ENCODE assay signal across 23 cellular contexts in the genomic region with DNA sequence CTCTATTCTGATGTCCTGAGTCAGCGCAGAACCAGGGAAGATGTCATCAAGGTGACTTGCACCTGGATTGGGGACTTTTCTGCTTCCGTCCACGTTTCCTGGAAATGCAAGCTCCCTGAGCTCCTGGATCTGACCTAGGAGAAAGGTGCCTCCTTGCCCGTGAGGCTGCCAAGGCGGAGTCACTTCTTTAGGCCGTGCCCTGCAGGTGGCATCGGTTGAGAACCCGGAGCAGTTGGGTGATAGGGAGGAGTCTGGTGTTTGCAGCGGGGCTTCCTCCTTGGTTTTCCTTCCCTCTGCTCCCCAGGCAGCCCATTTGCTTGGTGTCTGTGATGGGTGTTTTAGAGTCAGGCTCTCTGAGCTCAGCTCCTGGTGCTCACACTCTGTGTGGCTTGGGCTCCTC. TPM values are rescaled to one million over a fixed set of nuclear protein-coding genes. Genes with fewer than 3 reads are reported as not detected.
DNase-seq lines count a peak whose midpoint lies in the region; ATAC-seq lines count a peak whose summit lies in the region.
"Had no signal": no experiment of that assay in that cellular context is flagged by ENCODE, and none has a peak within 500 bp of the region (broad histone marks: within the 10 kb centered on the region; RNA-seq: fewer than 3 reads in every experiment).

No MANE protein-coding gene starts in this region.

- no peak for ATAC-seq in activated naive CD8-positive, alpha-beta T cell treated with anti-CD3 and anti-CD28 coated beads, Interleukin-2, amount 10 ng/mL, durations not matched to agents 7 days and 5 days (ENCODE audit: low read depth)
- no peak for ATAC-seq in activated naive CD8-positive, alpha-beta T cell treated with anti-CD3 and anti-CD28 coated beads, Interleukin-2, amount 50 U/mL, for 24 hours
- no peak for ATAC-seq in Right ventricle myocardium superior (ENCODE audit: poor library complexity)
- ATAC-seq: activated T-helper 17 cell treated with anti-CD3 and anti-CD28 coated beads, Interleukin-2, amount 50 U/mL, for 72 hours; body of pancreas; natural killer cell; stimulated activated naive CD8-positive, alpha-beta T cell treated with anti-CD3 and anti-CD28 coated beads, Interleukin-15, amount 100 ng/mL, for 72 hours; T-helper 17 cell had no signal

- H3K4me1 Mint-ChIP-seq in activated naive CD8-positive, alpha-beta T cell treated with anti-CD3 and anti-CD28 coated beads, Interleukin-2, amount 10 ng/mL, durations not matched to agents 7 days and 5 days = peaks cover 26% of the 10 kb centered on the region
- peaks cover 24% of the 10 kb centered on the region for H3K4me1 Mint-ChIP-seq in activated naive CD8-positive, alpha-beta T cell treated with anti-CD3 and anti-CD28 coated beads, Interleukin-2, amount 50 U/mL, for 24 hours
- H3K4me1 Mint-ChIP-seq in dendritic cell treated with granulocyte-macrophage colony-stimulating factor and Interleukin-4, amounts not matched to agents 40 ng/mL and 50 ng/mL, for 4 days (ENCODE audit: low read depth) = peaks cover 51% of the 10 kb centered on the region

- no peaks in the 10 kb centered on the region for H3K27me3 Mint-ChIP-seq in activated naive CD8-positive, alpha-beta T cell treated with anti-CD3 and anti-CD28 coated beads, Interleukin-2, amount 10 ng/mL, durations not matched to agents 7 days and 5 days
- no peaks in the 10 kb centered on the region for H3K27me3 Mint-ChIP-seq in activated naive CD8-positive, alpha-beta T cell treated with anti-CD3 and anti-CD28 coated beads, Interleukin-2, amount 50 U/mL, for 24 hours
- no peaks in the 10 kb centered on the region for H3K27me3 Mint-ChIP-seq in dendritic cell treated with granulocyte-macrophage colony-stimulating factor and Interleukin-4, amounts not matched to agents 40 ng/mL and 50 ng/mL, for 4 days
- H3K27me3 Mint-ChIP-seq: activated CD4-positive, alpha-beta T cell treated with anti-CD3 and anti-CD28 coated beads, Interleukin-2, amount 10 ng/mL, durations not matched to agents 24 days and 14 days; activated T-helper 17 cell treated with anti-CD3 and anti-CD28 coated beads, Interleukin-2, amount 50 U/mL, for 72 hours; stimulated activated naive CD8-positive, alpha-beta T cell treated with anti-CD3 and anti-CD28 coated beads, Interleukin-15, amount 100 ng/mL, for 72 hours; T-helper 17 cell had no signal

- peak overlapping the region; percentile 56 for H3K27ac Mint-ChIP-seq in activated naive CD8-positive, alpha-beta T cell treated with anti-CD3 and anti-CD28 coated beads, Interleukin-2, amount 10 ng/mL, durations not matched to agents 7 days and 5 days
- H3K27ac Mint-ChIP-seq in activated naive CD8-positive, alpha-beta T cell treated with anti-CD3 and anti-CD28 coated beads, Interleukin-2, amount 50 U/mL, for 24 hours = no peak overlapping the region
- peak overlapping the region; percentile 50 for H3K27ac Mint-ChIP-seq in dendritic cell treated with granulocyte-macrophage colony-stimulating factor and Interleukin-4, amounts not matched to agents 40 ng/mL and 50 ng/mL, for 4 days
- H3K27ac Mint-ChIP-seq: activated CD4-positive, alpha-beta T cell treated with anti-CD3 and anti-CD28 coated beads, Interleukin-2, amount 10 ng/mL, durations not matched to agents 24 days and 14 days; activated T-helper 17 cell treated with anti-CD3 and anti-CD28 coated beads, Interleukin-2, amount 50 U/mL, for 72 hours; endodermal cell; natural killer cell; stimulated activated naive CD8-positive, alpha-beta T cell treated with anti-CD3 and anti-CD28 coated beads, Interleukin-15, amount 100 ng/mL, for 72 hours had no signal

- peak overlapping the region; percentile 81 for H3K27ac ChIP-seq in urinary bladder (ENCODE audit: low read depth)
- H3K27ac ChIP-seq: body of pancreas, ovary had no signal

- 90% methylated on average over 9 of the region's 9 CpGs for WGBS in urinary bladder

- H3K4me3 Mint-ChIP-seq in activated naive CD8-positive, alpha-beta T cell treated with anti-CD3 and anti-CD28 coated beads, Interleukin-2, amount 10 ng/mL, durations not matched to agents 7 days and 5 days = no peak overlapping the region
- no peak overlapping the region for H3K4me3 Mint-ChIP-seq in activated naive CD8-positive, alpha-beta T cell treated with anti-CD3 and anti-CD28 coated beads, Interleukin-2, amount 50 U/mL, for 24 hours
- H3K4me3 Mint-ChIP-seq in dendritic cell treated with granulocyte-macrophage colony-stimulating factor and Interleukin-4, amounts not matched to agents 40 ng/mL and 50 ng/mL, for 4 days = no peak overlapping the region
- H3K4me3 Mint-ChIP-seq: activated CD4-positive, alpha-beta T cell treated with anti-CD3 and anti-CD28 coated beads, Interleukin-2, amount 10 ng/mL, durations not matched to agents 24 days and 14 days; activated T-helper 17 cell treated with anti-CD3 and anti-CD28 coated beads, Interleukin-2, amount 50 U/mL, for 72 hours; endodermal cell; natural killer cell; stimulated activated naive CD8-positive, alpha-beta T cell treated with anti-CD3 and anti-CD28 coated beads, Interleukin-15, amount 100 ng/mL, for 72 hours; T-helper 17 cell had no signal

- H3K36me3 ChIP-seq in mucosa of stomach (ENCODE audit: control insufficient read depth, insufficient read depth, low read length) = no peaks in the 10 kb centered on the region
- H3K36me3 ChIP-seq in urinary bladder (ENCODE audit: insufficient read depth) = no peaks in the 10 kb centered on the region
- H3K36me3 ChIP-seq: ovary had no signal

- H3K9ac ChIP-seq in mucosa of stomach (ENCODE audit: low read length) = peak overlapping the region; percentile 78

- DNase-seq in activated naive CD8-positive, alpha-beta T cell treated with anti-CD3 and anti-CD28 coated beads, Interleukin-2, amount 10 ng/mL, durations not matched to agents 7 days and 5 days = no peak
- DNase-seq in activated naive CD8-positive, alpha-beta T cell treated with anti-CD3 and anti-CD28 coated beads, Interleukin-2, amount 50 U/mL, for 24 hours = no peak
- DNase-seq in SHP77 treated with DMSO at 0.1 percent for 48 hours (lab: John Stamatoyannopoulos, UW) = no peak
- DNase-seq in Right ventricle myocardium superior = no peak
- no peak for DNase-seq in effector CD8-positive, alpha-beta T cell (lab: John Stamatoyannopoulos, UW)
- DNase-seq: activated CD4-positive, alpha-beta T cell treated with anti-CD3 and anti-CD28 coated beads, Interleukin-2, amount 10 ng/mL, durations not matched to agents 24 days and 14 days; body of pancreas; endodermal cell; glutamatergic neuron; H7; mesendoderm; natural killer cell; NCI-H1930; NCI-H226; ovary; right cardiac atrium; stimulated activated naive CD8-positive, alpha-beta T cell treated with anti-CD3 and anti-CD28 coated beads, Interleukin-15, amount 100 ng/mL, for 72 hours; T-helper 17 cell; trophoblast cell had no signal

- POLR2A ChIA-PET in activated naive CD8-positive, alpha-beta T cell treated with anti-CD3 and anti-CD28 coated beads, Interleukin-2, amount 10 ng/mL, durations not matched to agents 7 days and 5 days (lab: Charles Lee) = no interaction called here

- H3K9me3 Mint-ChIP-seq in activated naive CD8-positive, alpha-beta T cell treated with anti-CD3 and anti-CD28 coated beads, Interleukin-2, amount 10 ng/mL, durations not matched to agents 7 days and 5 days = no peaks in the 10 kb centered on the region
- H3K9me3 Mint-ChIP-seq in activated naive CD8-positive, alpha-beta T cell treated with anti-CD3 and anti-CD28 coated beads, Interleukin-2, amount 50 U/mL, for 24 hours = no peaks in the 10 kb centered on the region
- H3K9me3 Mint-ChIP-seq in dendritic cell treated with granulocyte-macrophage colony-stimulating factor and Interleukin-4, amounts not matched to agents 40 ng/mL and 50 ng/mL, for 4 days = no peaks in the 10 kb centered on the region
- H3K9me3 Mint-ChIP-seq: activated CD4-positive, alpha-beta T cell treated with anti-CD3 and anti-CD28 coated beads, Interleukin-2, amount 10 ng/mL, durations not matched to agents 24 days and 14 days; activated T-helper 17 cell treated with anti-CD3 and anti-CD28 coated beads, Interleukin-2, amount 50 U/mL, for 72 hours; endodermal cell; natural killer cell; stimulated activated naive CD8-positive, alpha-beta T cell treated with anti-CD3 and anti-CD28 coated beads, Interleukin-15, amount 100 ng/mL, for 72 hours had no signal

- H3K4me1 ChIP-seq in mucosa of stomach (ENCODE audit: control insufficient read depth, insufficient read depth, low read length) (peaks cover 58% of the 10 kb centered on the region), urinary bladder (ENCODE audit: insufficient read depth) (peaks cover 2% of the 10 kb centered on the region)

- H3K36me3 Mint-ChIP-seq in activated naive CD8-positive, alpha-beta T cell treated with anti-CD3 and anti-CD28 coated beads, Interleukin-2, amount 10 ng/mL, durations not matched to agents 7 days and 5 days = peaks cover 10% of the 10 kb centered on the region
- H3K36me3 Mint-ChIP-seq in activated naive CD8-positive, alpha-beta T cell treated with anti-CD3 and anti-CD28 coated beads, Interleukin-2, amount 50 U/mL, for 24 hours (ENCODE audit: low read depth) = peaks cover 13% of the 10 kb centered on the region
- peaks cover 64% of the 10 kb centered on the region for H3K36me3 Mint-ChIP-seq in dendritic cell treated with granulocyte-macrophage colony-stimulating factor and Interleukin-4, amounts not matched to agents 40 ng/mL and 50 ng/mL, for 4 days (ENCODE audit: low read depth)
- H3K36me3 Mint-ChIP-seq: natural killer cell had no signal

- intact Hi-C loops in dendritic cell treated with granulocyte-macrophage colony-stimulating factor and Interleukin-4, amounts not matched to agents 40 ng/mL and 50 ng/mL, for 4 days (cut with micrococcal nuclease) = loop anchor here (10.0 kb wide), 1 partner anchor 133 kb away; no protein-coding TSS in a partner anchor
- intact Hi-C loops in Right ventricle myocardium superior (cut with DNase I) = no loop called here

- no peak overlapping the region for H3K4me3 ChIP-seq in mucosa of stomach (ENCODE audit: low read length)
- H3K4me3 ChIP-seq in urinary bladder (ENCODE audit: low read depth, low read length) = no peak overlapping the region
- H3K4me3 ChIP-seq: body of pancreas, ovary had no signal

- no peaks in the 10 kb centered on the region for H3K9me3 ChIP-seq in mucosa of stomach (ENCODE audit: control insufficient read depth, low read length)
- H3K9me3 ChIP-seq: body of pancreas, ovary had no signal

- no peaks in the 10 kb centered on the region for H3K27me3 ChIP-seq in mucosa of stomach (ENCODE audit: control insufficient read depth, insufficient read depth, low read length)
- H3K27me3 ChIP-seq: body of pancreas, ovary had no signal

RNA-seq across cellular contexts. Expression of a gene that starts 15.2 kb away (rescaled TPM):
- 10 to 100 TPM; 30.0 to 31.1 TPM for total RNA-seq in activated naive CD8-positive, alpha-beta T cell treated with anti-CD3 and anti-CD28 coated beads, Interleukin-2, amount 10 ng/mL, durations not matched to agents 7 days and 5 days
- total RNA-seq in urinary bladder = 32.8 TPM
- polyA plus RNA-seq in urinary bladder = 35.3 TPM
- total RNA-seq in Right ventricle myocardium superior = 33.4 TPM

RNA-seq across cellular contexts. Expression of a gene that starts 47.3 kb away (rescaled TPM):
- total RNA-seq in activated naive CD8-positive, alpha-beta T cell treated with anti-CD3 and anti-CD28 coated beads, Interleukin-2, amount 10 ng/mL, durations not matched to agents 7 days and 5 days = 100 to 1,000 TPM in 1 of 2 experiments, 10 to 100 TPM in 1; 99.0 to 108 TPM
- total RNA-seq in urinary bladder = 4.2 TPM
- polyA plus RNA-seq in urinary bladder = 8.5 TPM
- total RNA-seq in Right ventricle myocardium superior = 4.9 TPM

Comparison
In these comparisons a context has a peak if more than half of its experiments do, and no peak if none do; other contexts are left out.
1. RNA of a gene that starts 47.3 kb away (total RNA-seq): 99.0 to 108 TPM in activated naive CD8-positive, alpha-beta T cell treated with anti-CD3 and anti-CD28 coated beads, Interleukin-2, amount 10 ng/mL, durations not matched to agents 7 days and 5 days; 4.9 TPM in Right ventricle myocardium superior (single experiment) and 4.2 TPM in urinary bladder (single experiment); every median in the first group is over 10 times any median in the second.